In the genomic region with DNA sequence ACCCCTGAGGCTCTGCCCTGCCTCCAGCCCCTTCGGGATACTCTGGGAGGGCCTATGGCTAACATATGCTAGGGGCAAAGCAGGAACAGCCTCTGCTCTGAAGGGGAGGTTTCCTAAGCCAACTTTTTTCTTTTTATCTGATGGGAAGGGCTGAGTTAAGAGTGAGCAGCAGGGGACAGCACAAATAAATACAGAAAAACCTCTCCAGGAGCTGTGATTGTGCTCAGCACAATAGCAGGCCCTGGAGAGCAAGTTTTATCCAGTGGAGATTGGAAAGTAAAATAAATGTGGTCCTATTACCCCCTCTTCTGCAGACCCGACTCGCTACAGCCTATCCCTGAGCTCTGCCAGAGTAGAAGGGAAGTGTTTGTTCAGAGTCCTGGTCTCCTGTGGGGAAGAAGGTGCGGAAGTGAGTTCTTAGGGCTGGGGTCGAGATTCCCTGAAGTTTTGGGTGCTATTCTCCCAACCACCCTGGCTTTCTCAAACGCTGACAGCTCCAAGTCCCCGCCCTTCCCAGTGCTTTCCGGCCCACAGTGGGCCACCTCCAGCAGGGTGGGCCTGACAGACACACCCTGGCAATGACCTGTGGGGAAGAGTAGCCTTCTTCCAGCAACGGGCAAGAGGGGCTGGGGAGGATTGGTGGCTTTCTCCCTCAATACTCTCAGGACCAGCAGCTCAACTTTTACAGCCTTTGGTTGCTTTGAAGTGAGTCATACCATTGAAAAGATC, we compare ENCODE assay signal across 17 cellular contexts. TPM values are rescaled to one million over a fixed set of nuclear protein-coding genes. Genes with fewer than 3 reads are reported as not detected.
DNase-seq lines count a peak whose midpoint lies in the region; ATAC-seq, FAIRE-seq and TF ChIP-seq lines count a peak whose summit lies in the region.
"Had no signal": no experiment of that assay in that cellular context is flagged by ENCODE, and none has a peak within 500 bp of the region (broad histone marks: within the 10 kb centered on the region; RNA-seq: fewer than 3 reads in every experiment).

No MANE protein-coding gene starts in this region.

- H3K9ac ChIP-seq in PC-3 (ENCODE audit: low read length): no peak overlapping the region
- H3K9ac ChIP-seq: KMS-11 had no signal

- H3K79me2 ChIP-seq in PC-3 (ENCODE audit: low read length): no peaks in the 10 kb centered on the region

- H3K4me3 Mint-ChIP-seq in activated T-cell treated with anti-CD3 and anti-CD28 coated beads, Interleukin-2, amount 50 U/mL, for 24 hours: no peak overlapping the region
- H3K4me3 Mint-ChIP-seq: type B pancreatic cell had no signal

- no peaks in the 10 kb centered on the region for H3K27me3 Mint-ChIP-seq in activated T-cell treated with anti-CD3 and anti-CD28 coated beads, Interleukin-2, amount 50 U/mL, for 24 hours

- H3K4me3 ChIP-seq in stomach (no peak overlapping the region), PC-3 (ENCODE audit: low read length) (no peak overlapping the region)
- H3K4me3 ChIP-seq: lung had no signal

- no peak overlapping the region for H3K4me2 ChIP-seq in PC-3 (ENCODE audit: low read length)
- H3K4me2 ChIP-seq: KMS-11 had no signal

- H3K36me3 Mint-ChIP-seq in activated T-cell treated with anti-CD3 and anti-CD28 coated beads, Interleukin-2, amount 50 U/mL, for 24 hours (ENCODE audit: low read depth): peaks cover 24% of the 10 kb centered on the region

- TF ChIP-seq POLR2A in stomach (IDR thresholded peaks at IDR 0.05): no peak

- BruUV-seq in PC-3 (replicated peaks; lab: Mats Ljungman, UMichigan): no TSS peak

- H3K27me3 ChIP-seq in layer of hippocampus (ENCODE audit: control insufficient read depth, insufficient read depth, low read length) (peaks cover 5% of the 10 kb centered on the region), stomach (no peaks in the 10 kb centered on the region), PC-3 (ENCODE audit: low read length) (no peaks in the 10 kb centered on the region)

- no peaks in the 10 kb centered on the region for H4K20me1 ChIP-seq in PC-3 (ENCODE audit: low read length)

- no peaks in the 10 kb centered on the region for H3K9me3 Mint-ChIP-seq in activated T-cell treated with anti-CD3 and anti-CD28 coated beads, Interleukin-2, amount 50 U/mL, for 24 hours
- H3K9me3 Mint-ChIP-seq: type B pancreatic cell had no signal

- DNase-seq in NCI-H345 (lab: John Stamatoyannopoulos, UW) (peak; percentile 57), dermis microvascular lymphatic vessel endothelial cell (ENCODE audit: low read depth in 2 of 2) (peak; percentile 6 to 49), stomach (no peak), PC-3 (no peak), RCC 7860 (ENCODE audit: low spot score) (no peak)
- DNase-seq in activated T-cell treated with anti-CD3 and anti-CD28 coated beads, Interleukin-2, amount 50 U/mL, for 24 hours: no peak
- DNase-seq in activated CD4-positive, CD25-positive, alpha-beta regulatory T cell (lab: John Stamatoyannopoulos, UW): no peak
- DNase-seq: amniotic stem cell, DMS 273 treated with DMSO at 0.1 percent for 48 hours, hippocampal formation, NCI-H1436 treated with DMSO at 0.1 percent for 48 hours, NCI-H524, nucleus accumbens had no signal

- ATAC-seq in PC-3: no peak

- H3K9me3 ChIP-seq in stomach: no peaks in the 10 kb centered on the region
- no peaks in the 10 kb centered on the region for H3K9me3 ChIP-seq in PC-3 (ENCODE audit: low read length)

- H3K27ac ChIP-seq in layer of hippocampus (ENCODE audit: low read depth, low read length) (peak overlapping the region; percentile 32), stomach (peak overlapping the region; percentile 23 to 60 (median 47)), PC-3 (ENCODE audit: low read length) (no peak overlapping the region)
- H3K27ac ChIP-seq: KMS-11 had no signal

- POLR2A ChIA-PET in PC-3 (lab: Charles Lee; ENCODE audit: unreplicated experiment): no interaction called here

- no peak for TF ChIP-seq EP300 in stomach (IDR thresholded peaks at IDR 0.05)

- no peaks in the 10 kb centered on the region for H3K9me2 ChIP-seq in PC-3 (replicated peaks; ENCODE audit: low read length)

- no peak for FAIRE-seq in RCC 7860 (lab: Jason Lieb, UNC)

- peaks cover 0 to 16% (median 8%) of the 10 kb centered on the region in 4 donors for H3K36me3 ChIP-seq in stomach
- H3K36me3 ChIP-seq in PC-3 (ENCODE audit: low read depth, low read length): no peaks in the 10 kb centered on the region

- H3K27ac Mint-ChIP-seq in activated T-cell treated with anti-CD3 and anti-CD28 coated beads, Interleukin-2, amount 50 U/mL, for 24 hours: no peak overlapping the region
- H3K27ac Mint-ChIP-seq: type B pancreatic cell had no signal

- intact Hi-C loops in stomach (cut with DNase I; ENCODE audit: low total_unique reads) (no loop called here), PC-3 (cut with micrococcal nuclease) (no loop called here)

- 38 to 60% (median 47%) methylated on average over 9 of the region's 9 CpGs for WGBS in stomach, 5 donors

- H3K4me1 ChIP-seq in stomach: peaks cover 6 to 16% (median 11%) of the 10 kb centered on the region in 4 donors
- no peaks in the 10 kb centered on the region for H3K4me1 ChIP-seq in PC-3 (ENCODE audit: insufficient read depth, low read length)

- CTCF ChIA-PET in PC-3 (lab: Charles Lee): interaction anchor here (1.1 kb wide), 1 partner anchor 123 kb away, joined by 4 read pairs; no protein-coding TSS in a partner anchor

- TF ChIP-seq CTCF in stomach (IDR thresholded peaks at IDR 0.05): no peak
- no peak for TF ChIP-seq CTCF in PC-3 (conservative IDR thresholded peaks at IDR 0.05; ENCODE audit: low read depth, low read length)

- no peaks in the 10 kb centered on the region for H3K4me1 Mint-ChIP-seq in activated T-cell treated with anti-CD3 and anti-CD28 coated beads, Interleukin-2, amount 50 U/mL, for 24 hours (ENCODE audit: low read depth)

- no peak overlapping the region for H2AFZ ChIP-seq in PC-3 (ENCODE audit: low read length)

- no peaks in the 10 kb centered on the region for H3F3A ChIP-seq in PC-3 (ENCODE audit: low read length, unreplicated experiment)

RNA-seq across cellular contexts. Expression of a gene that starts 23.0 kb away (rescaled TPM):
- total RNA-seq in dermis microvascular lymphatic vessel endothelial cell (0.76 and 1.2 TPM in 2 replicates), stomach (10 to 100 TPM in 4 of 5 donors, 1 to 10 TPM in 1; 7.2 to 25.0 (median 19.3) TPM), PC-3 (2014; rRNA removed) (0.77 and 0.81 TPM in 2 replicates)
- 1 to 10 TPM; 2.6 to 4.5 (median 3.4) TPM for polyA plus RNA-seq in stomach

Comparison
In these comparisons a context has a peak if more than half of its experiments do, and no peak if none do; other contexts are left out.
1. DNase-seq: peak in NCI-H345 (single experiment) and dermis microvascular lymphatic vessel endothelial cell (2 of 2); none in stomach (single experiment), PC-3 (single experiment), activated T-cell treated with anti-CD3 and anti-CD28 coated beads, Interleukin-2, amount 50 U/mL, for 24 hours (single experiment), activated CD4-positive, CD25-positive, alpha-beta regulatory T cell (0 of 4) and RCC 7860 (single experiment).